8 cellular contexts compared by ENCODE assay signal in genomic region chr10:32446701-32447406, GRCh38.
A peak's percentile ranks its signal among the peaks of the same experiment; 100 is the strongest.
DNase-seq lines count a peak whose midpoint lies in the region; ATAC-seq and TF ChIP-seq lines count a peak whose summit lies in the region.

No MANE protein-coding gene starts in this region.

- H3K36me3 ChIP-seq in HAP-1 (replicated peaks) (no peaks in the 10 kb centered on the region), mucosa of stomach (ENCODE audit: control insufficient read depth, insufficient read depth, low read length) (no peaks in the 10 kb centered on the region)

- ATAC-seq in SK-N-SH treated with all-trans-retinoic acid at 6 μM for 48 hours (peak; percentile 44), GM19463 (IDR thresholded peaks at IDR 0.05; ENCODE audit: unreplicated experiment) (no peak), GM18498 (IDR thresholded peaks at IDR 0.05; ENCODE audit: unreplicated experiment) (no peak)

- H3K9me3 ChIP-seq in HAP-1 (0 out of 2 replicates have a peak, but pooled peaks cover 3% of the 10 kb centered on the region), mucosa of stomach (ENCODE audit: control insufficient read depth, low read length) (no peaks in the 10 kb centered on the region)

- peak overlapping the region; percentile 97 for H3K9ac ChIP-seq in mucosa of stomach (ENCODE audit: low read length)

- H3K27me3 ChIP-seq in HAP-1 (ENCODE audit: low read depth) (peaks cover 2% of the 10 kb centered on the region; the same call in 1 of the 2 replicates), mucosa of stomach (ENCODE audit: control insufficient read depth, insufficient read depth, low read length) (no peaks in the 10 kb centered on the region)

- TF ChIP-seq CTCF in epithelial cell of esophagus (IDR thresholded peaks at IDR 0.05; ENCODE audit: insufficient read depth, low read depth, low read length, missing control alignments) = no peak

- in situ Hi-C loops in HAP-1 (cut with MboI; ENCODE audit: low sequenced_read_pairs) = no loop called here

- peaks cover 9% of the 10 kb centered on the region for H3K4me1 ChIP-seq in HAP-1
- peaks cover 9% of the 10 kb centered on the region for H3K4me1 ChIP-seq in mucosa of stomach (ENCODE audit: control insufficient read depth, insufficient read depth, low read length)

- H3K4me3 ChIP-seq in HAP-1 = peak overlapping the region; percentile 43
- peak overlapping the region; percentile 77 for H3K4me3 ChIP-seq in epithelial cell of esophagus (ENCODE audit: low read length)
- H3K4me3 ChIP-seq in mucosa of stomach (ENCODE audit: low read length) = peak overlapping the region; percentile 94

- peak; percentile 0 for DNase-seq in COR-L47 (lab: John Stamatoyannopoulos, UW)
- peak in 1 of 2 experiments; percentile 8 for DNase-seq in HAP-1 (ENCODE audit: low spot score in 2 of 2)
- peak; percentile 25 for DNase-seq in epithelial cell of esophagus (ENCODE audit: low read depth)
- no peak for DNase-seq in NK-92 treated with Interleukin-12 subunit alpha and Interleukin-12 subunit beta, amount 100 ng/mL, for 24 hours (lab: John Stamatoyannopoulos, UW)

TF ChIP-seq in SK-N-SH treated with all-trans-retinoic acid at 6 μM for 48 hours, 23 proteins besides CTCF, POLR2A, EP300 and RAD21:
- TF ChIP-seq CSRNP3 (CRISPR knock-in tag; IDR thresholded peaks at IDR 0.05) (no peak), ARNTL (CRISPR knock-in tag; IDR thresholded peaks at IDR 0.05; ENCODE audit: borderline replicate concordance, low read depth) (no peak), ZNF70 (CRISPR knock-in tag; IDR thresholded peaks at IDR 0.05) (no peak), ZFP30 (CRISPR knock-in tag; IDR thresholded peaks at IDR 0.05) (no peak), ZFP3 (CRISPR knock-in tag; IDR thresholded peaks at IDR 0.05) (no peak), CSDC2 (CRISPR knock-in tag; IDR thresholded peaks at IDR 0.05) (no peak), CREB5 (CRISPR knock-in tag; IDR thresholded peaks at IDR 0.05; ENCODE audit: low read depth) (no peak), POU6F1 (CRISPR knock-in tag; IDR thresholded peaks at IDR 0.05; ENCODE audit: borderline replicate concordance, low read depth) (no peak), ESRRG (CRISPR knock-in tag; IDR thresholded peaks at IDR 0.05) (no peak), BACH2 (CRISPR knock-in tag; IDR thresholded peaks at IDR 0.05; ENCODE audit: borderline replicate concordance) (no peak), OSR1 (CRISPR knock-in tag; IDR thresholded peaks at IDR 0.05) (no peak), RARB (CRISPR knock-in tag; IDR thresholded peaks at IDR 0.05) (no peak), ZNF565 (CRISPR knock-in tag; conservative IDR thresholded peaks at IDR 0.05; ENCODE audit: low read depth) (no peak), SNAI2 (CRISPR knock-in tag; IDR thresholded peaks at IDR 0.05) (no peak), TOX (CRISPR knock-in tag; IDR thresholded peaks at IDR 0.05; ENCODE audit: borderline replicate concordance) (no peak), PATZ1 (CRISPR knock-in tag; IDR thresholded peaks at IDR 0.05; ENCODE audit: borderline replicate concordance) (no peak), PPARA (CRISPR knock-in tag; IDR thresholded peaks at IDR 0.05; ENCODE audit: borderline replicate concordance) (no peak), ZC3H10 (CRISPR knock-in tag; IDR thresholded peaks at IDR 0.05) (no peak)

Comparison
In these comparisons a context has a peak if more than half of its experiments do, and no peak if none do; other contexts are left out.
1. H3K4me3 ChIP-seq: peak in every context shown above with its lines; median percentile 94 in mucosa of stomach; 77 in epithelial cell of esophagus; 43 in HAP-1.